8 cellular contexts compared by ENCODE assay signal in genomic region chr2:203656522-203657287, GRCh38. TPM values are rescaled to one million over a fixed set of nuclear protein-coding genes. Genes with fewer than 3 reads are reported as not detected.
A peak's percentile ranks its signal among the peaks of the same experiment; 100 is the strongest.
DNase-seq lines count a peak whose midpoint lies in the region; ATAC-seq and FAIRE-seq lines count a peak whose summit lies in the region.

No MANE protein-coding gene starts in this region.

- DNase-seq in SKM-1 (lab: John Stamatoyannopoulos, UW; ENCODE audit: unreplicated experiment), result peak; percentile 64
- peak; percentile 56 for DNase-seq in left cardiac atrium
- DNase-seq in NCI-H2081 treated with DMSO at 0.1 percent for 48 hours (lab: John Stamatoyannopoulos, UW), result no peak
- no peak for DNase-seq in urothelium cell line (ENCODE audit: low spot score)
- DNase-seq in HK-2 (ENCODE audit: unreplicated experiment), result no peak

- H3K27me3 ChIP-seq in skeletal muscle tissue (ENCODE audit: control insufficient read depth in 3 of 3, insufficient read depth in 3 of 3, low read length in 3 of 3), result no peaks in the 10 kb centered on the region

- no peak overlapping the region for H3K4me3 ChIP-seq in skeletal muscle tissue (ENCODE audit: low read length in 3 of 3)

- H3K36me3 ChIP-seq in skeletal muscle tissue (ENCODE audit: control insufficient read depth in 3 of 3, insufficient read depth in 3 of 3, low read length in 3 of 3), result no peaks in the 10 kb centered on the region

- no peaks in the 10 kb centered on the region for H3K9me3 ChIP-seq in skeletal muscle tissue (ENCODE audit: control insufficient read depth in 3 of 3, low read length in 3 of 3)

- no peak for FAIRE-seq in urothelium cell line (lab: Jason Lieb, UNC)

- ATAC-seq in GM21786 (IDR thresholded peaks at IDR 0.05; ENCODE audit: unreplicated experiment), result peak; percentile 55
- ATAC-seq in left cardiac atrium, result peak; percentile 72 to 85
- no peak for ATAC-seq in GM18502 (IDR thresholded peaks at IDR 0.05; ENCODE audit: poor library complexity, unreplicated experiment)

- H3K9ac ChIP-seq in skeletal muscle tissue (ENCODE audit: low read depth in 1 of 3, low read length in 3 of 3), result no peak overlapping the region

- H3K27ac ChIP-seq in skeletal muscle tissue (ENCODE audit: low read depth, low read length), result peak overlapping the region; percentile 25

- no peaks in the 10 kb centered on the region for H3K4me1 ChIP-seq in skeletal muscle tissue (ENCODE audit: control insufficient read depth in 3 of 3, insufficient read depth in 3 of 3, low read length in 3 of 3)

- intact Hi-C loops in left cardiac atrium (cut with DNase I), result loop anchor here in 1 of 2 donors (10.0 kb wide), 1 partner anchor 162 kb away; no protein-coding TSS in a partner anchor

RNA-seq across cellular contexts. Expression of gene CD28, which starts 49.7 kb away (rescaled TPM):
- total RNA-seq in left cardiac atrium, result 1 to 10 TPM; 2.5 to 2.9 TPM
- total RNA-seq in skeletal muscle tissue, result 4.2 TPM

Comparison
In these comparisons a context has a peak if more than half of its experiments do, and no peak if none do; other contexts are left out.
1. DNase-seq: peak in SKM-1 (single experiment) and left cardiac atrium (single experiment); none in NCI-H2081 treated with DMSO at 0.1 percent for 48 hours (single experiment), urothelium cell line (single experiment) and HK-2 (single experiment).